ENCODE assay signal across 23 cellular contexts in genomic region chr12:71967176-71967575, GRCh38. TPM values are rescaled to one million over a fixed set of nuclear protein-coding genes. Genes with fewer than 3 reads are reported as not detected.
DNase-seq lines count a peak whose midpoint lies in the region; ATAC-seq and TF ChIP-seq lines count a peak whose summit lies in the region.
"Had no signal": no experiment of that assay in that cellular context is flagged by ENCODE, and none has a peak within 500 bp of the region (broad histone marks: within the 10 kb centered on the region; RNA-seq: fewer than 3 reads in every experiment).

No MANE protein-coding gene starts in this region.

- H3K9me3 Mint-ChIP-seq in natural killer cell: no peaks in the 10 kb centered on the region
- H3K9me3 Mint-ChIP-seq: CD4-positive, alpha-beta T cell had no signal

- H3K4me1 ChIP-seq in A673 (ENCODE audit: insufficient read depth, low read length, poor library complexity, severe bottlenecking): peaks cover 5% of the 10 kb centered on the region
- no peaks in the 10 kb centered on the region; the same call in 1 of the 2 replicates for H3K4me1 ChIP-seq in IMR-90 (ENCODE audit: control insufficient read depth, insufficient read depth, low read length)
- H3K4me1 ChIP-seq in right cardiac atrium (ENCODE audit: control insufficient read depth, insufficient read depth, low read length): no peaks in the 10 kb centered on the region
- H3K4me1 ChIP-seq: Caco-2 had no signal

- H2AK9ac ChIP-seq in IMR-90 (replicated peaks; ENCODE audit: low read depth, low read length, poor library complexity): no peak overlapping the region

- H3K9me3 ChIP-seq in A673 (ENCODE audit: low read depth, low read length, poor library complexity, severe bottlenecking) (no peaks in the 10 kb centered on the region), IMR-90 (ENCODE audit: control insufficient read depth, insufficient read depth, low read length) (no peaks in the 10 kb centered on the region), right cardiac atrium (ENCODE audit: control insufficient read depth, low read length) (no peaks in the 10 kb centered on the region)
- H3K9me3 ChIP-seq: Caco-2 had no signal

- no CpG with 5 or more reads among the region's 3 CpGs for WGBS in IMR-90 (ENCODE audit: extremely low coverage in 2 of 2, insufficient read length in 1 of 2), 2 experiments
- 87% methylated on average over 3 of the region's 3 CpGs for WGBS in right cardiac atrium

- ATAC-seq in IMR-90 (ENCODE audit: low read depth): peak; percentile 42
- no peak for ATAC-seq in right cardiac atrium
- ATAC-seq in natural killer cell: no peak
- ATAC-seq: HCT116 had no signal

- intact Hi-C loops in A673 (cut with micrococcal nuclease; ENCODE audit: unreplicated experiment) (no loop called here), IMR-90 (cut with micrococcal nuclease) (no loop called here), right cardiac atrium (cut with DNase I) (no loop called here), natural killer cell (cut with micrococcal nuclease) (no loop called here)

- H3K36me3 Mint-ChIP-seq in natural killer cell: no peaks in the 10 kb centered on the region

- H2BK120ac ChIP-seq in IMR-90 (ENCODE audit: low read depth, low read length): no peak overlapping the region

- dilution Hi-C loops in IMR-90 (cut with HindIII; ENCODE audit: low sequenced_read_pairs, unreplicated experiment): no loop called here

- no peaks in the 10 kb centered on the region for H4K20me1 ChIP-seq in IMR-90 (ENCODE audit: insufficient read depth, low read length)

- H3K4me1 Mint-ChIP-seq in natural killer cell: no peaks in the 10 kb centered on the region

- H3K4me3 ChIP-seq in A673 (ENCODE audit: low read depth, low read length, poor library complexity, severe bottlenecking) (no peak overlapping the region), IMR-90 (ENCODE audit: insufficient read depth, low read depth, low read length) (no peak overlapping the region), right cardiac atrium (ENCODE audit: low read length) (no peak overlapping the region)
- H3K4me3 ChIP-seq: SK-N-MC had no signal

- no peaks in the 10 kb centered on the region for H3K79me1 ChIP-seq in IMR-90 (ENCODE audit: low read depth in 1 of 2, low read length in 2 of 2)

- TF ChIP-seq CTCF in A673 (conservative IDR thresholded peaks at IDR 0.05; ENCODE audit: low read depth, low read length) (no peak), IMR-90 (conservative IDR thresholded peaks at IDR 0.05; ENCODE audit: low read depth, low read length) (no peak), natural killer cell (IDR thresholded peaks at IDR 0.05) (no peak), GM10266 (IDR thresholded peaks at IDR 0.05; ENCODE audit: control insufficient read depth, insufficient read depth, low read depth, missing control alignments) (no peak)

- H3K27me3 ChIP-seq in A673 (replicated peaks; ENCODE audit: insufficient read depth, low read depth, low read length, poor library complexity) (no peaks in the 10 kb centered on the region), IMR-90 (ENCODE audit: control insufficient read depth, insufficient read depth, low read length) (peaks cover 8% of the 10 kb centered on the region; the same call in 1 of the 2 replicates), right cardiac atrium (ENCODE audit: control insufficient read depth, insufficient read depth) (no peaks in the 10 kb centered on the region)

- TF ChIP-seq POLR2A in IMR-90 (IDR thresholded peaks at IDR 0.05; ENCODE audit: low read depth, low read length): no peak

- H3K36me3 ChIP-seq in A673 (ENCODE audit: insufficient read depth, low read length, poor library complexity, severe bottlenecking) (no peaks in the 10 kb centered on the region), IMR-90 (ENCODE audit: control insufficient read depth, insufficient read depth, low read length) (no peaks in the 10 kb centered on the region)

- H3K27ac ChIP-seq in A673 (ENCODE audit: low read depth, low read length, poor library complexity, severe bottlenecking) (no peak overlapping the region), IMR-90 (ENCODE audit: insufficient read depth, low read length) (no peak overlapping the region), right cardiac atrium (ENCODE audit: low read length) (no peak overlapping the region)
- H3K27ac ChIP-seq: SK-N-MC had no signal

- in situ Hi-C loops in IMR-90 (cut with MboI; ENCODE audit: low sequenced_read_pairs): no loop called here

- no peak overlapping the region for H3K14ac ChIP-seq in IMR-90 (replicated peaks; ENCODE audit: low read depth, low read length)

- peaks cover 7 to 10% of the 10 kb centered on the region in 2 donors for H3K27me3 Mint-ChIP-seq in natural killer cell (ENCODE audit: low read depth in 2 of 2)

- peak; percentile 43 for DNase-seq in A673 (ENCODE audit: low spot score)
- DNase-seq in IMR-90: peak; percentile 37
- DNase-seq in astrocyte of the hippocampus (ENCODE audit: low read depth, low spot score): peak; percentile 9
- peak; percentile 5 for DNase-seq in myocyte (ENCODE audit: low read depth)
- DNase-seq in right cardiac atrium: no peak
- DNase-seq in natural killer cell: no peak
- no peak for DNase-seq in NAMALWA (ENCODE audit: low spot score)
- DNase-seq in GM10266 (ENCODE audit: extremely low spot score): no peak
- DNase-seq: Caco-2; CD4-positive, alpha-beta T cell; EL; MV-4-11; NCI-H1417; NCI-H187 treated with DMSO at 0.1 percent for 48 hours; NCI-H2171 treated with DMSO at 0.1 percent for 48 hours; NCI-H446 treated with DMSO at 0.1 percent for 48 hours; NCI-H69; Right ventricle myocardium superior had no signal

- H4K91ac ChIP-seq in IMR-90 (ENCODE audit: insufficient read depth, low read depth, low read length): no peak overlapping the region

- POLR2A ChIA-PET in A673 (lab: Charles Lee; ENCODE audit: low non-redundant PET) (no interaction called here), IMR-90 (lab: Charles Lee; ENCODE audit: unreplicated experiment) (interaction anchor here (0.5 kb wide), 2 partner anchors 19 to 121 kb away, joined by 3 to 6 read pairs; no protein-coding TSS in a partner anchor)

- H3K9me1 ChIP-seq in IMR-90 (ENCODE audit: insufficient read depth, low read length): no peaks in the 10 kb centered on the region

- H3K23ac ChIP-seq in IMR-90 (ENCODE audit: low read depth, low read length): no peak overlapping the region

- H2BK5ac ChIP-seq in IMR-90 (ENCODE audit: low read depth, low read length, poor library complexity, severe bottlenecking): no peak overlapping the region

- H2BK15ac ChIP-seq in IMR-90 (ENCODE audit: low read depth, low read length): no peak overlapping the region

- H3K4ac ChIP-seq in IMR-90 (ENCODE audit: low read depth, low read length): no peak overlapping the region

- H2AFZ ChIP-seq in IMR-90 (replicated peaks; ENCODE audit: low read length, poor library complexity): no peak overlapping the region

- no peak overlapping the region for H3K4me2 ChIP-seq in IMR-90 (ENCODE audit: low read depth, low read length)

- H2BK20ac ChIP-seq in IMR-90 (ENCODE audit: low read depth, low read length): no peak overlapping the region

- CTCF ChIA-PET in A673 (lab: Charles Lee) (no interaction called here), IMR-90 (lab: Yijun Ruan, JAX) (no interaction called here)

- H3K4me3 Mint-ChIP-seq in natural killer cell: no peak overlapping the region
- H3K4me3 Mint-ChIP-seq: CD4-positive, alpha-beta T cell had no signal

- no TSS peak for BruUV-seq in A673 (replicated peaks; lab: Mats Ljungman, UMichigan)
- no TSS peak for BruUV-seq in IMR-90 (replicated peaks; lab: Mats Ljungman, UMichigan)

- no peak overlapping the region; the same call in 1 of the 2 replicates for H3K18ac ChIP-seq in IMR-90 (ENCODE audit: low read depth, low read length)

- no peak overlapping the region for H3K27ac Mint-ChIP-seq in natural killer cell
- H3K27ac Mint-ChIP-seq: CD4-positive, alpha-beta T cell had no signal

- H3K56ac ChIP-seq in IMR-90 (ENCODE audit: extremely low read depth, insufficient read depth, low read length): no peak overlapping the region

- no peak overlapping the region for H3K9ac ChIP-seq in IMR-90 (ENCODE audit: low read depth, low read length)

- H2AK5ac ChIP-seq in IMR-90 (ENCODE audit: low read depth, low read length): no peak overlapping the region

- TF ChIP-seq RAD21 in IMR-90 (IDR thresholded peaks at IDR 0.05; ENCODE audit: low read length): no peak

- no peak overlapping the region for H4K5ac ChIP-seq in IMR-90 (ENCODE audit: low read depth, low read length)

- H4K8ac ChIP-seq in IMR-90 (ENCODE audit: low read depth in 2 of 2, low read length in 2 of 2): no peak overlapping the region

TF ChIP-seq in IMR-90, 13 proteins besides CTCF, POLR2A, EP300 and RAD21 (continues in another document):
- no peak for TF ChIP-seq BHLHE40 (IDR thresholded peaks at IDR 0.05; ENCODE audit: low read depth, low read length)
- no peak for TF ChIP-seq MAFK (IDR thresholded peaks at IDR 0.05; ENCODE audit: low read depth, low read length)
- no peak for TF ChIP-seq MAZ (IDR thresholded peaks at IDR 0.05; ENCODE audit: borderline replicate concordance, low read depth, low read length)
- no peak for TF ChIP-seq MXI1 (IDR thresholded peaks at IDR 0.05; ENCODE audit: borderline replicate concordance, low read depth, low read length)
- TF ChIP-seq NFE2L2 (IDR thresholded peaks at IDR 0.05; ENCODE audit: low read depth, low read length): no peak
- TF ChIP-seq RCOR1 (IDR thresholded peaks at IDR 0.05; ENCODE audit: insufficient replicate concordance, low read length): no peak
- no peak for TF ChIP-seq FOS (IDR thresholded peaks at IDR 0.05; ENCODE audit: low read depth, low read length)
- no peak for TF ChIP-seq CHD1 (IDR thresholded peaks at IDR 0.05; ENCODE audit: low read depth, low read length)
- TF ChIP-seq RFX5 (IDR thresholded peaks at IDR 0.05; ENCODE audit: low read depth, low read length): no peak
- TF ChIP-seq ELK1 (IDR thresholded peaks at IDR 0.05; ENCODE audit: borderline replicate concordance, low read depth, low read length): no peak
- TF ChIP-seq SMC3 (IDR thresholded peaks at IDR 0.05; ENCODE audit: low read depth, low read length): no peak

RNA-seq across cellular contexts. Expression of gene TPH2, which starts 28.5 kb away (rescaled TPM):
- 0.82 and 0.96 TPM in 2 replicates for total RNA-seq in A673 (2021)
- not detected in 2 replicates for total RNA-seq in IMR-90 (2012; rRNA removed)
- not detected in 2 replicates for polyA plus RNA-seq in IMR-90 (2012; rRNA removed)
- not detected in 2 replicates for polyA plus RNA-seq in IMR-90 (2012; cell fraction: cytosol; rRNA removed)
- polyA plus RNA-seq in IMR-90 (2012; cell fraction: nucleus; rRNA removed; ENCODE audit: low replicate concordance): not detected in 2 replicates
- not detected in 2 replicates for total RNA-seq in myocyte
- not detected for polyA plus RNA-seq in myocyte (2012)
- not detected for total RNA-seq in right cardiac atrium
- polyA plus RNA-seq in right cardiac atrium: not detected
- not detected for total RNA-seq in natural killer cell
- total RNA-seq: A172; Caco-2; CD4-positive, alpha-beta T cell; OCI-LY7; Right ventricle myocardium superior had no signal
- polyA plus RNA-seq: BJ had no signal

Comparison
In these comparisons a context has a peak if more than half of its experiments do, and no peak if none do; other contexts are left out.
1. DNase-seq: peak in A673 (single experiment), IMR-90 (single experiment), astrocyte of the hippocampus (single experiment) and myocyte (single experiment); none in right cardiac atrium (0 of 3), natural killer cell (single experiment), NAMALWA (single experiment) and GM10266 (single experiment).